10 cellular contexts compared by ENCODE assay signal in genomic region chr22:23278883-23279675, GRCh38.
A peak's percentile ranks its signal among the peaks of the same experiment; 100 is the strongest.
DNase-seq lines count a peak whose midpoint lies in the region; ATAC-seq and TF ChIP-seq lines count a peak whose summit lies in the region.
"Had no signal": no experiment of that assay in that cellular context is flagged by ENCODE, and none has a peak within 500 bp of the region (broad histone marks: within the 10 kb centered on the region; RNA-seq: fewer than 3 reads in every experiment).

No MANE protein-coding gene starts in this region.

- H3K9me3 Mint-ChIP-seq in T-cell = no peaks in the 10 kb centered on the region

- POLR2A ChIA-PET in T-cell (lab: Charles Lee) = no interaction called here
- POLR2A ChIA-PET in HEK293T (lab: Yijun Ruan, JAX) = interaction anchor here (0.9 kb wide), 1 partner anchor 615 kb away, joined by 4 read pairs; the partner anchor contains the start of gene MIF

- DNase-seq in HT-29 (ENCODE audit: low spot score) (peak; percentile 79), T-cell (peak in 28 of 34 experiments; percentile 9 to 60 (median 34)), fibroblast of pulmonary artery (ENCODE audit: low read depth) (peak; percentile 31), renal cortical epithelial cell (ENCODE audit: low read depth) (peak; percentile 23), retina (no peak), HEK293T (ENCODE audit: extremely low spot score) (no peak)
- DNase-seq: midbrain, NCI-H1436 treated with DMSO at 0.1 percent for 48 hours had no signal

- H3K4me1 Mint-ChIP-seq in T-cell = peaks cover 0 to 42% (median 24%) of the 10 kb centered on the region in 3 donors

- H3K36me3 Mint-ChIP-seq in T-cell = peaks cover 10% of the 10 kb centered on the region

- TF ChIP-seq POLR2A in GM18505 (IDR thresholded peaks at IDR 0.05; ENCODE audit: borderline replicate concordance, extremely low read depth, insufficient read depth, insufficient read length) = no peak

- no peak overlapping the region for H3K4me3 ChIP-seq in fibroblast of pulmonary artery (replicated peaks; ENCODE audit: low read depth, low read length)

- CTCF ChIA-PET in T-cell (lab: Charles Lee) = interaction anchor here in 1 of 2 donors (0.6 to 1.2 kb wide), 8 partner anchors 11 to 141 kb away, joined by 3 to 6 read pairs (median 4); no protein-coding TSS in a partner anchor
- CTCF ChIA-PET in HEK293T (lab: Yijun Ruan, JAX) = interaction anchor here (0.7 to 1.0 kb wide), 3 partner anchors 96 to 848 kb away, joined by 3 to 6 read pairs (median 3); no protein-coding TSS in a partner anchor

- no peak for TF ChIP-seq CTCF in fibroblast of pulmonary artery (IDR thresholded peaks at IDR 0.05; ENCODE audit: low read length, missing control alignments)

- H3K27ac Mint-ChIP-seq in T-cell = peak overlapping the region; percentile 76 to 82

- H3K27me3 Mint-ChIP-seq in T-cell = no peaks in the 10 kb centered on the region

- ATAC-seq in T-cell (replicated peaks in 1 of 4) = peak in 2 of 4 experiments; percentile 20 to 66
- no peak for ATAC-seq in HG03565 (IDR thresholded peaks at IDR 0.05; ENCODE audit: unreplicated experiment)
- no peak for ATAC-seq in GM18505 (IDR thresholded peaks at IDR 0.05; ENCODE audit: unreplicated experiment)

- no peak overlapping the region for H3K4me3 Mint-ChIP-seq in T-cell

TF ChIP-seq in HEK293T, 16 proteins besides CTCF, POLR2A, EP300 and RAD21:
- TF ChIP-seq FOXA1 (IDR thresholded peaks at IDR 0.05) = no peak
TF ChIP-seq in HEK293T: peak in this region for 0.

Comparison
In these comparisons a context has a peak if more than half of its experiments do, and no peak if none do; other contexts are left out.
1. DNase-seq: peak in HT-29 (single experiment), T-cell (28 of 34), fibroblast of pulmonary artery (single experiment) and renal cortical epithelial cell (single experiment); none in retina (single experiment) and HEK293T (single experiment).